8 cellular contexts compared by ENCODE assay signal in genomic region chr11:77819411-77819920, GRCh38. TPM values are rescaled to one million over a fixed set of nuclear protein-coding genes. Genes with fewer than 3 reads are reported as not detected.
A peak's percentile ranks its signal among the peaks of the same experiment; 100 is the strongest.
DNase-seq lines count a peak whose midpoint lies in the region; ATAC-seq lines count a peak whose summit lies in the region.

No MANE protein-coding gene starts in this region.

- peak overlapping the region; percentile 96 for H3K9ac ChIP-seq in mucosa of stomach (ENCODE audit: low read length)

- peak overlapping the region; percentile 94 for H3K4me3 ChIP-seq in Jurkat, Clone E6-1 (ENCODE audit: low read length)
- H3K4me3 ChIP-seq in esophagus (ENCODE audit: low read depth in 1 of 2, low read length in 2 of 2) (peak overlapping the region; percentile 91 to 100), mucosa of stomach (ENCODE audit: low read length) (peak overlapping the region; percentile 64)

- H3K27me3 ChIP-seq in esophagus (ENCODE audit: control insufficient read depth in 1 of 2, insufficient read depth in 2 of 2, low read length in 2 of 2) (no peaks in the 10 kb centered on the region), mucosa of stomach (ENCODE audit: control insufficient read depth, insufficient read depth, low read length) (no peaks in the 10 kb centered on the region)

- DNase-seq in DMS153 (lab: John Stamatoyannopoulos, UW) = peak; percentile 66
- DNase-seq in Jurkat, Clone E6-1 (ENCODE audit: low read depth, low spot score) = peak; percentile 94
- DNase-seq in OCI-M2 (lab: John Stamatoyannopoulos, UW; ENCODE audit: unreplicated experiment) = peak; percentile 44
- DNase-seq in activated T-cell treated with anti-CD3 and anti-CD28 coated beads, Interleukin-2, amount 50 U/mL, for 1 hour = peak; percentile 83
- DNase-seq in stimulated activated CD8-positive, alpha-beta memory T cell treated with anti-CD3 and anti-CD28 coated beads, Interleukin-4, amount 100 ng/mL, for 4 hours (ENCODE audit: low read depth in 2 of 2, low spot score in 1 of 2) = peak; percentile 60 to 76

- H3K27ac ChIP-seq in esophagus (ENCODE audit: low read depth in 2 of 2, low read length in 1 of 2) = peak overlapping the region; percentile 92 to 94

- 0% methylated on average over 19 of the region's 19 CpGs for WGBS in esophagus, 2 donors

- H3K36me3 ChIP-seq in esophagus (ENCODE audit: control insufficient read depth in 2 of 2, insufficient read depth in 2 of 2, low read length in 1 of 2) (no peaks in the 10 kb centered on the region), mucosa of stomach (ENCODE audit: control insufficient read depth, insufficient read depth, low read length) (no peaks in the 10 kb centered on the region)

- H3K9me3 ChIP-seq in esophagus (ENCODE audit: control insufficient read depth in 2 of 2, insufficient read depth in 1 of 2, low read depth in 1 of 2, low read length in 1 of 2) = no peaks in the 10 kb centered on the region
- H3K9me3 ChIP-seq in mucosa of stomach (ENCODE audit: control insufficient read depth, low read length) = no peaks in the 10 kb centered on the region

- peak; percentile 50 for ATAC-seq in GM21619 (IDR thresholded peaks at IDR 0.05; ENCODE audit: unreplicated experiment)

- H3K4me1 ChIP-seq in esophagus (ENCODE audit: control insufficient read depth in 2 of 2, insufficient read depth in 2 of 2, low read length in 1 of 2) (no peaks in the 10 kb centered on the region), mucosa of stomach (ENCODE audit: control insufficient read depth, insufficient read depth, low read length) (peaks cover 11% of the 10 kb centered on the region)

RNA-seq across cellular contexts. Expression of gene RSF1, which starts 1.1 kb away (rescaled TPM):
- 17.5 TPM for polyA plus RNA-seq in Jurkat, Clone E6-1 (2012; ENCODE audit: insufficient read depth, insufficient read length)
- 1 to 10 TPM; 4.8 to 8.3 TPM for polyA plus RNA-seq in esophagus

RNA-seq across cellular contexts. Expression of gene AAMDC, which starts 1.5 kb away (rescaled TPM):
- 36.9 TPM for polyA plus RNA-seq in Jurkat, Clone E6-1 (2012; ENCODE audit: insufficient read depth, insufficient read length)
- 10 to 100 TPM; 29.6 to 35.2 TPM for polyA plus RNA-seq in esophagus

Comparison
In these comparisons a context has a peak if more than half of its experiments do, and no peak if none do; other contexts are left out.
1. Peak in every context shown above with its lines: DNase-seq, ATAC-seq, H3K4me3 ChIP-seq and H3K27ac ChIP-seq.
2. DNase-seq: peak in every context shown above with its lines; median percentile 94 in Jurkat, Clone E6-1; 83 in activated T-cell treated with anti-CD3 and anti-CD28 coated beads, Interleukin-2, amount 50 U/mL, for 1 hour; 68 in stimulated activated CD8-positive, alpha-beta memory T cell treated with anti-CD3 and anti-CD28 coated beads, Interleukin-4, amount 100 ng/mL, for 4 hours; 66 in DMS153; 44 in OCI-M2.